18 cellular contexts compared by ENCODE assay signal in the genomic region with DNA sequence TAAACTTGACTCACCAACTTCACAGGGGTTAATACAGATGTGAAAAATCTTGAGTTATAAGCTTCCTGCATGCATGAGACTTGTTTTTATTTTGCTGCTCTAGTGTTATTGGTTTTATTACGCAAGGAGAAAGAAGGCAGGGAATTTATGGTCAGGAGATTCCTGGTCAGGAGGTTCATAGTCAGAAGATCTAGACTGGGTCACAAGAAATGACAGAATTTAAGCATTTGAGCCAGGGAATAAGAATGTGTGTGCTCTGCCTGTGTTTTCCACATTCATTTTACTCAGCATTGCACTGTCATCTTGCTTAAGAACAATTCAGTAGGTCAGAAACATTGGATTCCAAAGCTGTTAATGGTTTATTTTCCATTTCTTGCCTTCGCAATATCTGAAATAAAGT.
DNase-seq lines count a peak whose midpoint lies in the region; ATAC-seq and TF ChIP-seq lines count a peak whose summit lies in the region.
"Had no signal": no experiment of that assay in that cellular context is flagged by ENCODE, and none has a peak within 500 bp of the region (broad histone marks: within the 10 kb centered on the region; RNA-seq: fewer than 3 reads in every experiment).

No MANE protein-coding gene starts in this region.

- no peak for TF ChIP-seq CTCF in AG04449 (IDR thresholded peaks at IDR 0.05; ENCODE audit: insufficient read depth, low read length, missing control alignments)
- TF ChIP-seq CTCF in HFFc6 (IDR thresholded peaks at IDR 0.05) = no peak
- TF ChIP-seq CTCF in epithelial cell of proximal tubule (conservative IDR thresholded peaks at IDR 0.05; ENCODE audit: low read depth, low read length) = no peak

- no peaks in the 10 kb centered on the region for H3K9me3 Mint-ChIP-seq in HFFc6
- H3K9me3 Mint-ChIP-seq: stimulated activated naive CD8-positive, alpha-beta T cell treated with anti-CD3 and anti-CD28 coated beads, Interleukin-15, Interleukin-2, amounts not matched to agents 100 ng/mL and 50 ng/mL, for 24 hours had no signal

- peaks cover 2% of the 10 kb centered on the region for H3K27me3 Mint-ChIP-seq in HFFc6 (ENCODE audit: insufficient read depth)
- H3K27me3 Mint-ChIP-seq: CD4-positive, alpha-beta memory T cell; stimulated activated naive CD8-positive, alpha-beta T cell treated with anti-CD3 and anti-CD28 coated beads, Interleukin-15, Interleukin-2, amounts not matched to agents 100 ng/mL and 50 ng/mL, for 24 hours had no signal

- DNase-seq in AG04449 (ENCODE audit: low read depth, low spot score) (peak; percentile 29), HFFc6 (peak; percentile 48), epithelial cell of proximal tubule (ENCODE audit: low read depth) (peak; percentile 15), myocyte (ENCODE audit: low read depth) (peak; percentile 61), DMS153 (lab: John Stamatoyannopoulos, UW) (no peak), NCI-H748 (lab: John Stamatoyannopoulos, UW; ENCODE audit: unreplicated experiment) (no peak)
- DNase-seq: activated CD4-positive, CD25-positive, alpha-beta regulatory T cell treated with anti-CD3 and anti-CD28 coated beads, Interleukin-2, amount 50 U/mL, for 72 hours; activated effector memory CD4-positive, alpha-beta T cell treated with anti-CD3 and anti-CD28 coated beads, Interleukin-2, amount 50 U/mL, for 16 hours; CD4-positive, alpha-beta memory T cell; colonic mucosa; DND-41; IMR-90; mesendoderm; NCI-H187 treated with DMSO at 0.1 percent for 48 hours; nephron progenitor cell had no signal

- ATAC-seq in HG03175 (IDR thresholded peaks at IDR 0.05; ENCODE audit: unreplicated experiment) (no peak), HG02588 (IDR thresholded peaks at IDR 0.05; ENCODE audit: unreplicated experiment) (no peak)

- H3K27ac Mint-ChIP-seq in HFFc6 = 0 out of 2 replicates have a peak overlapping the region, but pooled peaks have one; percentile 8
- H3K27ac Mint-ChIP-seq: CD4-positive, alpha-beta memory T cell; nephron progenitor cell; stimulated activated naive CD8-positive, alpha-beta T cell treated with anti-CD3 and anti-CD28 coated beads, Interleukin-15, Interleukin-2, amounts not matched to agents 100 ng/mL and 50 ng/mL, for 24 hours had no signal

- POLR2A ChIA-PET in AG04449 (lab: Yijun Ruan, JAX) = no interaction called here

- H3K4me3 ChIP-seq in AG04449 (ENCODE audit: low read depth, low read length) (no peak overlapping the region), epithelial cell of proximal tubule (ENCODE audit: low read depth, low read length) (no peak overlapping the region)
- H3K4me3 ChIP-seq: colonic mucosa had no signal

- H3K4me3 Mint-ChIP-seq in HFFc6 = peak overlapping the region; percentile 61; the same call in 1 of the 2 replicates
- H3K4me3 Mint-ChIP-seq: CD4-positive, alpha-beta memory T cell; nephron progenitor cell; stimulated activated naive CD8-positive, alpha-beta T cell treated with anti-CD3 and anti-CD28 coated beads, Interleukin-15, Interleukin-2, amounts not matched to agents 100 ng/mL and 50 ng/mL, for 24 hours had no signal

- CTCF ChIA-PET in AG04449 (lab: Yijun Ruan, JAX) = interaction anchor here (1.1 to 1.4 kb wide), 2 partner anchors 9 to 74 kb away, joined by 3 to 4 read pairs; no protein-coding TSS in a partner anchor

- peaks cover 33% of the 10 kb centered on the region for H3K4me1 Mint-ChIP-seq in HFFc6 (ENCODE audit: low read depth)
- H3K4me1 Mint-ChIP-seq: CD4-positive, alpha-beta memory T cell; nephron progenitor cell had no signal

- H3K36me3 Mint-ChIP-seq in HFFc6 (ENCODE audit: low read depth) = no peaks in the 10 kb centered on the region
- H3K36me3 Mint-ChIP-seq: CD4-positive, alpha-beta memory T cell had no signal

Comparison
In these comparisons a context has a peak if more than half of its experiments do, and no peak if none do; other contexts are left out.
1. DNase-seq: peak in AG04449 (single experiment), HFFc6 (single experiment), epithelial cell of proximal tubule (single experiment) and myocyte (single experiment); none in DMS153 (single experiment) and NCI-H748 (single experiment).